In the genomic region with DNA sequence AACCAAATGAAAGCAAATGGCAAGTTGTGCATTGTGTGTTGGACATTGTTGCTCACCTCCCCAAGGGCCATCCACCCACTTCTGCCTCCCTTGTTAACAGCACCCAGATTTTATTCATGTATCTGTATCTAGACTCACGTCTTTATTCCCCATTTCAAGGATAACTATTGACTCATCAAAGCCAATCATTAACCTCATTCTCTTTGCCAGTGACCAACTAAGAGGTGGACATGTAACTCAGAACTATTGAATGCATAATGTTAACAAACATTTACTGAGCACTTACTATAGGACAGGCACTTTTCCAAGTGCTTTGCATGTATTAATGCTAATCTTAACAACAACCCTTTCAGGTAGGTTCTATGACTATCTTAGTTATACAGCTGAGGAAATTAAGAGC, we compare ENCODE assay signal across 35 cellular contexts.
"Had no signal": no experiment of that assay in that cellular context is flagged by ENCODE, and none has a peak within 500 bp of the region (broad histone marks: within the 10 kb centered on the region; RNA-seq: fewer than 3 reads in every experiment).

No MANE protein-coding gene starts in this region.

- H3K36me3 ChIP-seq: adrenal gland, ascending aorta, brain microvascular endothelial cell, breast epithelium, cardiac muscle cell had no signal

- H3K4me1 ChIP-seq: adrenal gland, ascending aorta, body of pancreas, breast epithelium had no signal

- ATAC-seq: activated naive CD4-positive, alpha-beta T cell treated with anti-CD3 and anti-CD28 coated beads, Interleukin-2, amount 50 U/mL, for 72 hours; activated naive CD8-positive, alpha-beta T cell treated with anti-CD3 and anti-CD28 coated beads, Interleukin-2, amount 50 U/mL, for 24 hours; activated T-cell treated with anti-CD3 and anti-CD28 coated beads, Interleukin-2, amount 50 U/mL, for 4 hours; activated T-cell treated with anti-CD3 and anti-CD28 coated beads, Interleukin-2, amount 50 U/mL, for 72 hours; activated T-helper 17 cell treated with anti-CD3 and anti-CD28 coated beads, Interleukin-2, amount 50 U/mL, for 72 hours had no signal

- FAIRE-seq: astrocyte, bronchial epithelial cell had no signal

- H3K9me3 ChIP-seq: adrenal gland, ascending aorta, body of pancreas, breast epithelium had no signal

- H3K27me3 ChIP-seq: adrenal gland, ascending aorta, body of pancreas, brain microvascular endothelial cell, breast epithelium, cardiac muscle cell had no signal

- H3K4me3 ChIP-seq: adrenal gland, ascending aorta, body of pancreas, breast epithelium, cardiac muscle cell had no signal

- DNase-seq: activated effector memory CD4-positive, alpha-beta T cell treated with anti-CD3 and anti-CD28 coated beads, Interleukin-2, amount 50 U/mL, for 16 hours; activated effector memory CD4-positive, alpha-beta T cell treated with Interleukin-2 at 50 U/mL for 16 hours; activated gamma-delta T cell; activated gamma-delta T cell treated with Interleukin-2 at 50 U/mL for 16 hours; activated naive CD4-positive, alpha-beta T cell; activated naive CD4-positive, alpha-beta T cell treated with anti-CD3 and anti-CD28 coated beads for 36 hours; activated naive CD4-positive, alpha-beta T cell treated with anti-CD3 and anti-CD28 coated beads, Interleukin-2, amount 10 ng/mL, durations not matched to agents 7 days and 5 days; activated naive CD4-positive, alpha-beta T cell treated with anti-CD3 and anti-CD28 coated beads, Interleukin-2, amount 50 U/mL, for 16 hours; activated naive CD4-positive, alpha-beta T cell treated with Interleukin-2 at 50 U/mL for 16 hours; activated naive CD8-positive, alpha-beta T cell treated with anti-CD3 and anti-CD28 coated beads for 36 hours; activated naive CD8-positive, alpha-beta T cell treated with anti-CD3 and anti-CD28 coated beads, Interleukin-2, amount 10 ng/mL, durations not matched to agents 7 days and 5 days; activated naive CD8-positive, alpha-beta T cell treated with anti-CD3 and anti-CD28 coated beads, Interleukin-2, amount 50 U/mL, for 24 hours; activated T-cell treated with anti-CD3 and anti-CD28 coated beads for 4 hours; activated T-cell treated with anti-CD3 and anti-CD28 coated beads, Interleukin-2, amount 50 U/mL, for 1 hour; activated T-cell treated with anti-CD3 and anti-CD28 coated beads, Interleukin-2, amount 50 U/mL, for 24 hours; activated T-cell treated with anti-CD3 and anti-CD28 coated beads, Interleukin-2, amount 50 U/mL, for 4 hours; activated T-cell treated with anti-CD3 and anti-CD28 coated beads, Interleukin-2, amount 50 U/mL, for 48 hours; activated T-cell treated with anti-CD3 and anti-CD28 coated beads, Interleukin-2, amount 50 U/mL, for 72 hours; adrenal gland; amniotic stem cell; amygdala; anterior cingulate cortex; aorta; brain microvascular endothelial cell; caudate nucleus; central memory CD4-positive, alpha-beta T cell; cerebellar nuclear complex had no signal

- H3K27ac ChIP-seq: adrenal gland, ascending aorta, body of pancreas, brain microvascular endothelial cell, breast epithelium, cardiac muscle cell had no signal
